In genomic region chr19:3784607-3785463, GRCh38 we compare ENCODE assay signal across 10 cellular contexts. TPM values are rescaled to one million over a fixed set of nuclear protein-coding genes. Genes with fewer than 3 reads are reported as not detected.
DNase-seq lines count a peak whose midpoint lies in the region; ATAC-seq lines count a peak whose summit lies in the region.
"Had no signal": no experiment of that assay in that cellular context is flagged by ENCODE, and none has a peak within 500 bp of the region (broad histone marks: within the 10 kb centered on the region; RNA-seq: fewer than 3 reads in every experiment).

No MANE protein-coding gene starts in this region.

- H3K4me3 Mint-ChIP-seq in stimulated activated naive CD8-positive, alpha-beta T cell treated with anti-CD3 and anti-CD28 coated beads, Interleukin-15, Interleukin-2, amounts not matched to agents 100 ng/mL and 50 ng/mL, for 24 hours = peak overlapping the region; percentile 84
- peak overlapping the region; percentile 69 for H3K4me3 Mint-ChIP-seq in activated T-helper 17 cell treated with anti-CD3 and anti-CD28 coated beads, Interleukin-2, amount 50 U/mL, for 72 hours

- H3K27me3 Mint-ChIP-seq in stimulated activated naive CD8-positive, alpha-beta T cell treated with anti-CD3 and anti-CD28 coated beads, Interleukin-15, Interleukin-2, amounts not matched to agents 100 ng/mL and 50 ng/mL, for 24 hours = no peaks in the 10 kb centered on the region
- H3K27me3 Mint-ChIP-seq in activated T-helper 17 cell treated with anti-CD3 and anti-CD28 coated beads, Interleukin-2, amount 50 U/mL, for 72 hours = peaks cover 3% of the 10 kb centered on the region

- H3K36me3 Mint-ChIP-seq in stimulated activated naive CD8-positive, alpha-beta T cell treated with anti-CD3 and anti-CD28 coated beads, Interleukin-15, Interleukin-2, amounts not matched to agents 100 ng/mL and 50 ng/mL, for 24 hours (ENCODE audit: low read depth) = peaks cover 29% of the 10 kb centered on the region
- peaks cover 14% of the 10 kb centered on the region for H3K36me3 Mint-ChIP-seq in activated T-helper 17 cell treated with anti-CD3 and anti-CD28 coated beads, Interleukin-2, amount 50 U/mL, for 72 hours (ENCODE audit: low read depth)

- H3K9me3 Mint-ChIP-seq in stimulated activated naive CD8-positive, alpha-beta T cell treated with anti-CD3 and anti-CD28 coated beads, Interleukin-15, Interleukin-2, amounts not matched to agents 100 ng/mL and 50 ng/mL, for 24 hours = peaks cover 10% of the 10 kb centered on the region
- H3K9me3 Mint-ChIP-seq in activated T-helper 17 cell treated with anti-CD3 and anti-CD28 coated beads, Interleukin-2, amount 50 U/mL, for 72 hours = peaks cover 7% of the 10 kb centered on the region

- H3K4me1 Mint-ChIP-seq in stimulated activated naive CD8-positive, alpha-beta T cell treated with anti-CD3 and anti-CD28 coated beads, Interleukin-15, Interleukin-2, amounts not matched to agents 100 ng/mL and 50 ng/mL, for 24 hours (ENCODE audit: low read depth) = peaks cover 21% of the 10 kb centered on the region
- peaks cover 4% of the 10 kb centered on the region for H3K4me1 Mint-ChIP-seq in activated T-helper 17 cell treated with anti-CD3 and anti-CD28 coated beads, Interleukin-2, amount 50 U/mL, for 72 hours

- H3K27ac Mint-ChIP-seq in stimulated activated naive CD8-positive, alpha-beta T cell treated with anti-CD3 and anti-CD28 coated beads, Interleukin-15, Interleukin-2, amounts not matched to agents 100 ng/mL and 50 ng/mL, for 24 hours = peak overlapping the region; percentile 76
- H3K27ac Mint-ChIP-seq in activated T-helper 17 cell treated with anti-CD3 and anti-CD28 coated beads, Interleukin-2, amount 50 U/mL, for 72 hours = no peak overlapping the region

- ATAC-seq in stimulated activated naive CD8-positive, alpha-beta T cell treated with anti-CD3 and anti-CD28 coated beads, Interleukin-15, Interleukin-2, amounts not matched to agents 100 U/mL and 50 U/mL, for 24 hours = no peak
- ATAC-seq in activated T-helper 17 cell treated with anti-CD3 and anti-CD28 coated beads, Interleukin-2, amount 50 U/mL, for 72 hours (replicated peaks) = no peak
- peak; percentile 28 for ATAC-seq in left lobe of liver
- no peak for ATAC-seq in HG03442 (IDR thresholded peaks at IDR 0.05; ENCODE audit: unreplicated experiment)

- DNase-seq in stimulated activated naive CD8-positive, alpha-beta T cell treated with anti-CD3 and anti-CD28 coated beads, Interleukin-15, Interleukin-2, amounts not matched to agents 100 U/mL and 50 U/mL, for 24 hours = no peak
- DNase-seq in left lobe of liver (ENCODE audit: low spot score) (no peak), NCI-H1092 treated with DMSO at 0.1 percent for 48 hours (lab: John Stamatoyannopoulos, UW) (no peak), NCI-H510A treated with DMSO at 0.1 percent for 48 hours (lab: John Stamatoyannopoulos, UW) (no peak)
- DNase-seq in activated CD4-positive, CD25-positive, alpha-beta regulatory T cell treated with anti-CD3 and anti-CD28 coated beads, Interleukin-2, amount 50 U/mL, for 72 hours = no peak
- DNase-seq: thyroid gland had no signal

RNA-seq across cellular contexts. Expression of gene MATK, which starts 1.3 kb away (rescaled TPM):
- total RNA-seq in activated T-helper 17 cell treated with anti-CD3 and anti-CD28 coated beads, Interleukin-2, amount 50 U/mL, for 72 hours = 10 to 100 TPM; 14.8 to 17.1 TPM
- total RNA-seq in left lobe of liver = 0.48 TPM

RNA-seq across cellular contexts. Expression of gene RAX2, which starts 12.8 kb away (rescaled TPM):
- total RNA-seq in activated T-helper 17 cell treated with anti-CD3 and anti-CD28 coated beads, Interleukin-2, amount 50 U/mL, for 72 hours = not detected
- not detected for total RNA-seq in left lobe of liver
- total RNA-seq: right atrium auricular region, thyroid gland had no signal

RNA-seq across cellular contexts. Expression of gene MRPL54, which starts 22.4 kb away (rescaled TPM):
- total RNA-seq in activated T-helper 17 cell treated with anti-CD3 and anti-CD28 coated beads, Interleukin-2, amount 50 U/mL, for 72 hours = 10 to 100 TPM; 25.5 to 57.2 TPM
- 56.0 TPM for total RNA-seq in left lobe of liver

RNA-seq across cellular contexts. Expression of gene APBA3, which starts 23.3 kb away (rescaled TPM):
- total RNA-seq in activated T-helper 17 cell treated with anti-CD3 and anti-CD28 coated beads, Interleukin-2, amount 50 U/mL, for 72 hours = 10 to 100 TPM; 49.3 to 75.0 TPM
- 18.6 TPM for total RNA-seq in left lobe of liver

Comparison
In these comparisons a context has a peak if more than half of its experiments do, and no peak if none do; other contexts are left out.
1. RNA of gene MATK, which starts 1.3 kb away (total RNA-seq): 14.8 to 17.1 TPM in activated T-helper 17 cell treated with anti-CD3 and anti-CD28 coated beads, Interleukin-2, amount 50 U/mL, for 72 hours; 0.48 TPM in left lobe of liver (single experiment); every median in the first group is over 10 times any median in the second.